22 cellular contexts compared by ENCODE assay signal in the genomic region with DNA sequence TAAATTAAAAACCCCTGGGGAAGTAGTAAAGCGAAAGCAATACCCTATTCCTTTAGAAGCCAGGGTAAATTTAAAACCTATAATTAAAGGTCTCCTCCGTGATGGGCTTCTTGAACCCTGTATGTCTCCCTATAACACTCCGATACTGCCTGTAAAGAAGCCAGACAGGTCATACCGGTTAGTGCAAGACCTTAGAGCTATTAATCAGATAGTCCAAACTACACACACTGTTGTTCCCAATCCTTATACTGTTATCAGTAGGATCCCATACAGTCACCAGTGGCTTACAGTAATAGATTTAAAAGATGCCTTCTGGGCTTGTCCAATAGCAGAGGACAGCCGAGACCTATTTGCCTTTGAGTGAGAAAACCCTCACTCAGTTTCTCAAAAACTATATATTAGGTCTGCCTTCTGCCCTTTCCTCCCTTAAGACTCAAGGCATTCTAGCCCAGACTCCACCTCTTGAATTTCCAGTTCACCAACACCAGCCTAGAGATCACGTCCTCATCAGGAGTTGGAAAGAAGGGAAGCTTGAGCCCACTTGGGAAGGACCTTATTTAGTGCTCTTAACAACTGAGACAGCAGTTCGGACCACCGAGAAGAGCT. TPM values are rescaled to one million over a fixed set of nuclear protein-coding genes. Genes with fewer than 3 reads are reported as not detected.
DNase-seq lines count a peak whose midpoint lies in the region; ATAC-seq and TF ChIP-seq lines count a peak whose summit lies in the region.
"Had no signal": no experiment of that assay in that cellular context is flagged by ENCODE, and none has a peak within 500 bp of the region (broad histone marks: within the 10 kb centered on the region; RNA-seq: fewer than 3 reads in every experiment).

No MANE protein-coding gene starts in this region.

- peaks cover 14% of the 10 kb centered on the region for H3K4me1 ChIP-seq in smooth muscle cell (ENCODE audit: low read depth)
- H3K4me1 ChIP-seq: A549; BE2C; BLaER1 treated with 17β-estradiol and CSF1 and Interleukin-3, amounts not matched to agents 10 nM and 100 nM; HAP-1 had no signal

- H3K27ac Mint-ChIP-seq in activated T-cell treated with anti-CD3 and anti-CD28 coated beads, Interleukin-2, amount 50 U/mL, for 24 hours = no peak overlapping the region
- H3K27ac Mint-ChIP-seq: CD14-positive monocyte; CD4-positive, alpha-beta T cell; HFFc6 had no signal

- H3K9me3 Mint-ChIP-seq in activated T-cell treated with anti-CD3 and anti-CD28 coated beads, Interleukin-2, amount 50 U/mL, for 24 hours = peaks cover 40% of the 10 kb centered on the region

- no peaks in the 10 kb centered on the region for H3K36me3 ChIP-seq in smooth muscle cell (ENCODE audit: low read depth)
- H3K36me3 ChIP-seq: BE2C, HAP-1 had no signal

- H3K4me2 ChIP-seq in smooth muscle cell = no peak overlapping the region
- H3K4me2 ChIP-seq: A549; BLaER1 treated with 17β-estradiol and CSF1 and Interleukin-3, amounts not matched to agents 10 nM and 100 nM had no signal

- H3K79me2 ChIP-seq in smooth muscle cell (ENCODE audit: low read depth) = no peaks in the 10 kb centered on the region

- H3K27ac ChIP-seq in smooth muscle cell (ENCODE audit: low read depth) = peak overlapping the region; percentile 64
- H3K27ac ChIP-seq: A549; BLaER1 treated with 17β-estradiol and CSF1 and Interleukin-3, amounts not matched to agents 10 nM and 100 nM had no signal

- H3K36me3 Mint-ChIP-seq in activated T-cell treated with anti-CD3 and anti-CD28 coated beads, Interleukin-2, amount 50 U/mL, for 24 hours (ENCODE audit: low read depth) = peaks cover 7% of the 10 kb centered on the region
- H3K36me3 Mint-ChIP-seq: CD14-positive monocyte had no signal

- H3K9ac ChIP-seq in smooth muscle cell (ENCODE audit: low read depth) = no peak overlapping the region
- H3K9ac ChIP-seq: BLaER1 treated with 17β-estradiol and CSF1 and Interleukin-3, amounts not matched to agents 10 nM and 100 nM had no signal

- H3K4me3 Mint-ChIP-seq in activated T-cell treated with anti-CD3 and anti-CD28 coated beads, Interleukin-2, amount 50 U/mL, for 24 hours = no peak overlapping the region
- H3K4me3 Mint-ChIP-seq: CD14-positive monocyte; CD4-positive, alpha-beta T cell; HFFc6 had no signal

- H3K9me3 ChIP-seq in smooth muscle cell (replicated peaks; ENCODE audit: low read depth) = no peaks in the 10 kb centered on the region
- H3K9me3 ChIP-seq: BE2C had no signal

- DNase-seq in NCI-H748 (lab: John Stamatoyannopoulos, UW; ENCODE audit: unreplicated experiment) (peak; percentile 3), NCI-H748 treated with DMSO at 0.1 percent for 48 hours (lab: John Stamatoyannopoulos, UW) (no peak), islet precursor cell (peak; percentile 56), smooth muscle cell (lab: John Stamatoyannopoulos, UW; ENCODE audit: unreplicated experiment) (no peak), NCI-H2171 treated with DMSO at 0.1 percent for 48 hours (lab: John Stamatoyannopoulos, UW) (no peak)
- DNase-seq in activated T-cell treated with anti-CD3 and anti-CD28 coated beads, Interleukin-2, amount 50 U/mL, for 24 hours = no peak
- DNase-seq: 8988T; ACHN; AML-193; BE2C; Calu3; CD4-positive, alpha-beta T cell; COR-L47; DMS53; DMS79 treated with DMSO at 0.1 percent for 48 hours; GOT3; HFFc6 had no signal

- WGBS in smooth muscle cell (ENCODE audit: low lambda C conversion rate) = 70% methylated on average over 8 of the region's 8 CpGs

- H3F3A ChIP-seq in smooth muscle cell (ENCODE audit: low read depth) = no peaks in the 10 kb centered on the region

- H4K20me1 ChIP-seq in smooth muscle cell (ENCODE audit: low read depth) = no peaks in the 10 kb centered on the region
- H4K20me1 ChIP-seq: BLaER1 treated with 17β-estradiol and CSF1 and Interleukin-3, amounts not matched to agents 10 nM and 100 nM had no signal

- ATAC-seq in HG02884 (IDR thresholded peaks at IDR 0.05; ENCODE audit: unreplicated experiment) = no peak

- no peak overlapping the region for H3K4me3 ChIP-seq in smooth muscle cell
- H3K4me3 ChIP-seq: A549; BLaER1 treated with 17β-estradiol and CSF1 and Interleukin-3, amounts not matched to agents 10 nM and 100 nM; HAP-1 had no signal

- no peak for TF ChIP-seq CTCF in smooth muscle cell (IDR thresholded peaks at IDR 0.05; ENCODE audit: borderline replicate concordance, insufficient read depth, poor library complexity, severe bottlenecking)

- no peaks in the 10 kb centered on the region for H3K4me1 Mint-ChIP-seq in activated T-cell treated with anti-CD3 and anti-CD28 coated beads, Interleukin-2, amount 50 U/mL, for 24 hours (ENCODE audit: low read depth)
- H3K4me1 Mint-ChIP-seq: CD14-positive monocyte had no signal

- peaks cover 18% of the 10 kb centered on the region for H3K27me3 Mint-ChIP-seq in activated T-cell treated with anti-CD3 and anti-CD28 coated beads, Interleukin-2, amount 50 U/mL, for 24 hours

- H2AFZ ChIP-seq in smooth muscle cell (ENCODE audit: low read depth) = no peak overlapping the region

- no peaks in the 10 kb centered on the region for H3K27me3 ChIP-seq in smooth muscle cell (ENCODE audit: low read depth)
- H3K27me3 ChIP-seq: BE2C; BLaER1 treated with 17β-estradiol and CSF1 and Interleukin-3, amounts not matched to agents 10 nM and 100 nM had no signal

RNA-seq across cellular contexts. Expression of a gene that starts 12.4 kb away (rescaled TPM):
- 12.8 and 20.5 TPM in 2 replicates for total RNA-seq in smooth muscle cell
- 15.1 and 18.0 TPM in 2 replicates for polyA plus RNA-seq in smooth muscle cell

RNA-seq across cellular contexts. Expression of a gene that starts 50.7 kb away (rescaled TPM):
- total RNA-seq in smooth muscle cell = 46.3 and 62.0 TPM in 2 replicates
- polyA plus RNA-seq in smooth muscle cell = 7.6 and 14.3 TPM in 2 replicates

Comparison
In these comparisons a context has a peak if more than half of its experiments do, and no peak if none do; other contexts are left out.
1. DNase-seq: peak in NCI-H748 (single experiment) and islet precursor cell (single experiment); none in NCI-H748 treated with DMSO at 0.1 percent for 48 hours (single experiment), smooth muscle cell (single experiment), activated T-cell treated with anti-CD3 and anti-CD28 coated beads, Interleukin-2, amount 50 U/mL, for 24 hours (single experiment) and NCI-H2171 treated with DMSO at 0.1 percent for 48 hours (single experiment).